10 cellular contexts compared by ENCODE assay signal in the genomic region with DNA sequence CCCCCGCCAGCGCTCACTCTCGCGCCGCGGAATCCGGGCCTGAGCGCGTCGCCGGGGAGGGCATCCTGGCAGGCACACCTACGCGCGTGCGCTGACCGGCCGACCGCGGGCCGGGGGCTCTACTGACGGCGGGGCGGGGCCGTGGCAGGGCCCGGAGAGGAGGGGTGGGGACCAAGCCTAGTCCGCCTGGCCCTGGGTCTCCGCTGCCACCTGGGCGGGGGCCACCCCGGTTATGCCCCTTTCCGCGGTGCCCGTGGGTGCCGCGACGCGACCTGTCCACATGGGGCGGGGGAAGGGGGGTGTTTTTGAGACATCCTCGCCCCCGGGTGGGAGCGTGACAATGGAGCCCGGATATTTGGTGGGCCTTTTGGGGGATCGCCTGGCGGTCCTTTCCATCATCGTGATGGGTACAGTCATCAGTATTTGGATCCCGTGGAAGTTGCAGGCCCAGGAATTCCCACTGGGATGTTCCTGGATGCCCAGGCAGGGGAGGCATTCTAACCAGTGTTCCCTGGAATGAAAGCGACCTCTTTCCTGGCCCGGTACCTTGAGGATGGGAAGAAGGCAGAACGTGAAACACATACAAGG. TPM values are rescaled to one million over a fixed set of nuclear protein-coding genes. Genes with fewer than 3 reads are reported as not detected.
A peak's percentile ranks its signal among the peaks of the same experiment; 100 is the strongest.
DNase-seq lines count a peak whose midpoint lies in the region; ATAC-seq and TF ChIP-seq lines count a peak whose summit lies in the region.
"Had no signal": no experiment of that assay in that cellular context is flagged by ENCODE, and none has a peak within 500 bp of the region (broad histone marks: within the 10 kb centered on the region; RNA-seq: fewer than 3 reads in every experiment).

No MANE protein-coding gene starts in this region.

- no peak for TF ChIP-seq POLR2A in prostate gland (IDR thresholded peaks at IDR 0.05)

- H3K4me1 ChIP-seq in GM23248 (ENCODE audit: insufficient read depth) (no peaks in the 10 kb centered on the region), prostate gland (replicated peaks) (no peaks in the 10 kb centered on the region)
- H3K4me1 ChIP-seq: parathyroid adenoma had no signal

- 8 to 11% methylated on average over 46 to 47 of the region's 48 CpGs for WGBS in GM23248 (ENCODE audit: low coverage in 1 of 2, low lambda C conversion rate in 2 of 2, missing lambda C conversion rate in 2 of 2), 2 experiments
- WGBS in prostate gland: 6% methylated on average over 44 of the region's 48 CpGs

- in situ Hi-C loops in GM23248 (cut with MboI): no loop called here

- no peaks in the 10 kb centered on the region for H3K36me3 ChIP-seq in GM23248 (ENCODE audit: low read depth)
- H3K36me3 ChIP-seq in prostate gland: no peaks in the 10 kb centered on the region

- TF ChIP-seq CTCF in prostate gland (IDR thresholded peaks at IDR 0.05): no peak

- H3K4me2 ChIP-seq in GM23248 (ENCODE audit: unreplicated experiment): peak overlapping the region; percentile 81

- intact Hi-C loops in Right ventricle myocardium superior (cut with DNase I): loop anchor here (10.0 kb wide), 2 partner anchors 129 to 151 kb away; no protein-coding TSS in a partner anchor
- intact Hi-C loops in prostate gland (cut with DNase I): loop anchor here (5.0 to 10.0 kb wide), 3 partner anchors 149 to 669 kb away; no protein-coding TSS in a partner anchor

- H4K20me1 ChIP-seq in GM23248 (ENCODE audit: insufficient read depth): no peaks in the 10 kb centered on the region

- H3K27ac ChIP-seq in GM23248 (no peak overlapping the region), prostate gland (no peak overlapping the region)
- H3K27ac ChIP-seq: parathyroid adenoma had no signal

- H3K4me3 ChIP-seq in GM23248 (peak overlapping the region; percentile 65), prostate gland (peak overlapping the region; percentile 31 to 36)

- no peak overlapping the region for H3K9ac ChIP-seq in GM23248
- H3K9ac ChIP-seq: parathyroid adenoma had no signal

- peak overlapping the region; percentile 44 for H2AFZ ChIP-seq in GM23248
- H2AFZ ChIP-seq: parathyroid adenoma had no signal

- peaks cover 43% of the 10 kb centered on the region for H3K27me3 Mint-ChIP-seq in activated T-helper 17 cell treated with anti-CD3 and anti-CD28 coated beads, Interleukin-2, amount 50 U/mL, for 72 hours

- H3K27ac Mint-ChIP-seq in activated T-helper 17 cell treated with anti-CD3 and anti-CD28 coated beads, Interleukin-2, amount 50 U/mL, for 72 hours: no peak overlapping the region
- H3K27ac Mint-ChIP-seq: IgD-negative memory B cell had no signal

- H3K36me3 Mint-ChIP-seq in activated T-helper 17 cell treated with anti-CD3 and anti-CD28 coated beads, Interleukin-2, amount 50 U/mL, for 72 hours (ENCODE audit: low read depth): no peaks in the 10 kb centered on the region
- H3K36me3 Mint-ChIP-seq: IgD-negative memory B cell had no signal

- H3K9me3 Mint-ChIP-seq in activated T-helper 17 cell treated with anti-CD3 and anti-CD28 coated beads, Interleukin-2, amount 50 U/mL, for 72 hours: no peaks in the 10 kb centered on the region

- DNase-seq in GM23248: no peak
- peak; percentile 82 for DNase-seq in NCI-H774 (lab: John Stamatoyannopoulos, UW)
- DNase-seq in Right ventricle myocardium superior: no peak
- DNase-seq in prostate gland (ENCODE audit: low spot score): no peak

- no peaks in the 10 kb centered on the region for H3K9me2 ChIP-seq in GM23248 (ENCODE audit: insufficient read depth)

- H3K9me3 ChIP-seq in GM23248 (ENCODE audit: low read depth) (no peaks in the 10 kb centered on the region), prostate gland (no peaks in the 10 kb centered on the region)

- no peak overlapping the region for H3K4me3 Mint-ChIP-seq in activated T-helper 17 cell treated with anti-CD3 and anti-CD28 coated beads, Interleukin-2, amount 50 U/mL, for 72 hours

- ATAC-seq in Right ventricle myocardium superior (ENCODE audit: poor library complexity) (peak; percentile 40), GM21447 (IDR thresholded peaks at IDR 0.05; ENCODE audit: unreplicated experiment) (no peak), HG02610 (IDR thresholded peaks at IDR 0.05; ENCODE audit: unreplicated experiment) (no peak), GM21737 (IDR thresholded peaks at IDR 0.05; ENCODE audit: unreplicated experiment) (no peak)
- no peak for ATAC-seq in activated T-helper 17 cell treated with anti-CD3 and anti-CD28 coated beads, Interleukin-2, amount 50 U/mL, for 72 hours (replicated peaks)

- H3K4me1 Mint-ChIP-seq in activated T-helper 17 cell treated with anti-CD3 and anti-CD28 coated beads, Interleukin-2, amount 50 U/mL, for 72 hours: peaks cover 6% of the 10 kb centered on the region

- no peaks in the 10 kb centered on the region for H3K79me2 ChIP-seq in GM23248 (ENCODE audit: insufficient read depth)
- H3K79me2 ChIP-seq: parathyroid adenoma had no signal

- H3F3A ChIP-seq in GM23248 (ENCODE audit: insufficient read depth): no peaks in the 10 kb centered on the region

- peaks cover 60% of the 10 kb centered on the region for H3K27me3 ChIP-seq in GM23248 (replicated peaks; ENCODE audit: insufficient read depth)
- peaks cover 14% of the 10 kb centered on the region for H3K27me3 ChIP-seq in prostate gland (replicated peaks; ENCODE audit: insufficient read depth)

RNA-seq across cellular contexts. Expression of a gene that starts 2.2 kb away (rescaled TPM):
- 1.8 and 3.8 TPM in 2 replicates for total RNA-seq in GM23248 (2014; rRNA removed; shearing (Covaris generic))
- 1.1 and 1.5 TPM in 2 replicates for polyA plus RNA-seq in GM23248 (2016; fragmentation: Nextera tagmentation; extraction: Ambion mirVana)
- total RNA-seq in Right ventricle myocardium superior: 226 TPM
- total RNA-seq in prostate gland: 10 to 100 TPM in 1 of 2 donors, 1 to 10 TPM in 1; 3.8 to 39.7 TPM
- not detected for total RNA-seq in activated T-helper 17 cell treated with anti-CD3 and anti-CD28 coated beads, Interleukin-2, amount 50 U/mL, for 72 hours
- polyA plus RNA-seq: IgD-negative memory B cell had no signal
